ENCODE assay signal across 8 cellular contexts in the genomic region with DNA sequence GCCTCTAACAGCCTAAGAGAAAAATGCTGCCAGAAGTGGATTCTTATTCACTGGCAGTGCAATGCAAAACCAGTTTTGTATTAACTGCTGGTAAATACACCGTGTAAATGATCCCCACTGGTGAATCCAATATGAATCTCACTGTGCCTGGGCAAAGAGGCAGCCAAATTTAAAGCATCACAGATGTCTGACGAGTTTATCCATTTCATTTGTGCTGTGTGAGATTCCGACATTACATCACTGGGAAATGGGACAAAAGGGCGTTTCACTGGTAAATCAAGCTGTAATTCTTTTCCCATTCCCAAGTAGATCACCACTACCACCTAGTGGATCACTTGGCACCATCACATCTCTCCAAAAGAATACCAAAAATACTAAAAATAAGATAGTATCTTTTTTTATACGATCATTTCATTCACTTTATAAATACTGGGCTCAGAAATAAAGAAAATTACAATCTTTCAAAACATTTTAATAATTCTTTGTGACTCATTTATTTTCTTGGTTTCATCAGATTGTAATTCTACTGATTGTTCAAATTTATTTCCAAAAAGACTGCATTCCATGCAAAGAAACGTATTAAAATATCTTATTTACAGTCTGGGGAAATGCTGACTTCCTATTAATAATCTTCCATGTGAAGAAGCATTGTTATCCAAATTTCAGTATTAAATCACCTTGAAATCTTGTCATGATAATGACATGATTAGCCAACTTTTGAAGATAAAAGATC.
DNase-seq lines count a peak whose midpoint lies in the region; ATAC-seq and TF ChIP-seq lines count a peak whose summit lies in the region.

No MANE protein-coding gene starts in this region.

- no peak overlapping the region for H3K27ac ChIP-seq in uterus

- DNase-seq in D341Med (ENCODE audit: low spot score) (peak; percentile 37), NAMALWA (ENCODE audit: low spot score) (peak; percentile 3), chondrocyte (ENCODE audit: low spot score) (no peak), midbrain (lab: John Stamatoyannopoulos, UW) (peak; percentile 84), mesenteric fat pad (ENCODE audit: low spot score) (no peak), NCI-H345 treated with DMSO at 0.1 percent for 48 hours (lab: John Stamatoyannopoulos, UW; ENCODE audit: unreplicated experiment) (no peak), uterus (no peak)

- peaks cover 4% of the 10 kb centered on the region for H3K4me1 Mint-ChIP-seq in chondrocyte (ENCODE audit: low read depth)

- no peak overlapping the region for H3K4me3 Mint-ChIP-seq in chondrocyte (ENCODE audit: unreplicated experiment)

- no peak for ATAC-seq in GM21360 (IDR thresholded peaks at IDR 0.05; ENCODE audit: unreplicated experiment)

- TF ChIP-seq POLR2A in uterus (IDR thresholded peaks at IDR 0.05), result no peak

- H3K27me3 ChIP-seq in uterus, result no peaks in the 10 kb centered on the region

- H3K27me3 Mint-ChIP-seq in chondrocyte (ENCODE audit: low read depth), result no peaks in the 10 kb centered on the region

- no peaks in the 10 kb centered on the region for H3K9me3 Mint-ChIP-seq in chondrocyte (ENCODE audit: low read depth)

- no peaks in the 10 kb centered on the region for H3K36me3 Mint-ChIP-seq in chondrocyte (ENCODE audit: low read depth)

- TF ChIP-seq CTCF in chondrocyte (IDR thresholded peaks at IDR 0.05) (peak; percentile 88), uterus (IDR thresholded peaks at IDR 0.05) (peak in 1 of 4 experiments; percentile 20)

- no peak overlapping the region for H3K27ac Mint-ChIP-seq in chondrocyte (ENCODE audit: unreplicated experiment)

- H3K4me1 ChIP-seq in uterus, result no peaks in the 10 kb centered on the region

- intact Hi-C loops in uterus (cut with DNase I; ENCODE audit: low total_unique reads), result no loop called here

- H3K4me3 ChIP-seq in uterus, result no peak overlapping the region

- no peaks in the 10 kb centered on the region for H3K36me3 ChIP-seq in uterus

- no peaks in the 10 kb centered on the region for H3K9me3 ChIP-seq in uterus

Comparison
In these comparisons a context has a peak if more than half of its experiments do, and no peak if none do; other contexts are left out.
1. DNase-seq: peak in D341Med (single experiment), NAMALWA (single experiment) and midbrain (single experiment); none in chondrocyte (single experiment), mesenteric fat pad (single experiment), NCI-H345 treated with DMSO at 0.1 percent for 48 hours (single experiment) and uterus (0 of 2).